Comparison of ENCODE assay signal across 16 cellular contexts in genomic region chr14:23025181-23025788, GRCh38. TPM values are rescaled to one million over a fixed set of nuclear protein-coding genes. Genes with fewer than 3 reads are reported as not detected.
A peak's percentile ranks its signal among the peaks of the same experiment; 100 is the strongest.
DNase-seq lines count a peak whose midpoint lies in the region; ATAC-seq and TF ChIP-seq lines count a peak whose summit lies in the region.
"Had no signal": no experiment of that assay in that cellular context is flagged by ENCODE, and none has a peak within 500 bp of the region (broad histone marks: within the 10 kb centered on the region; RNA-seq: fewer than 3 reads in every experiment).

No MANE protein-coding gene starts in this region.

- H3K4me3 Mint-ChIP-seq in activated T-helper 1 cell treated with anti-CD3 and anti-CD28 coated beads, Interleukin-12 subunit alpha, Interleukin-12 subunit beta, Interleukin-2, Interleukin-4 antibody, amounts not matched to agents 30 ng/mL and 10 ng/mL and 1 ng/mL, durations not matched to agents 14 hours and 24 hours and 36 hours = peak overlapping the region; percentile 38
- H3K4me3 Mint-ChIP-seq in naive thymus-derived CD8-positive, alpha-beta T cell = peak overlapping the region in 2 of 10 donors; percentile 2 to 39

- no peaks in the 10 kb centered on the region for H3K9me3 Mint-ChIP-seq in activated T-helper 1 cell treated with anti-CD3 and anti-CD28 coated beads, Interleukin-12 subunit alpha, Interleukin-12 subunit beta, Interleukin-2, Interleukin-4 antibody, amounts not matched to agents 30 ng/mL and 10 ng/mL and 1 ng/mL, durations not matched to agents 14 hours and 24 hours and 36 hours
- no peaks in the 10 kb centered on the region for H3K9me3 Mint-ChIP-seq in naive thymus-derived CD8-positive, alpha-beta T cell

- peak overlapping the region; percentile 1 for H3K9ac ChIP-seq in HUES6 (ENCODE audit: low read length)

- peak overlapping the region; percentile 77 for H3K27ac Mint-ChIP-seq in activated T-helper 1 cell treated with anti-CD3 and anti-CD28 coated beads, Interleukin-12 subunit alpha, Interleukin-12 subunit beta, Interleukin-2, Interleukin-4 antibody, amounts not matched to agents 30 ng/mL and 10 ng/mL and 1 ng/mL, durations not matched to agents 14 hours and 24 hours and 36 hours
- H3K27ac Mint-ChIP-seq in naive thymus-derived CD8-positive, alpha-beta T cell = peak overlapping the region in 7 of 10 donors; percentile 37 to 89 (median 63)

- no peak overlapping the region for H3K27ac ChIP-seq in HUES6 (ENCODE audit: low read depth, low read length)
- H3K27ac ChIP-seq in upper lobe of right lung = no peak overlapping the region
- H3K27ac ChIP-seq: stomach had no signal

- H3K9me3 ChIP-seq in HUES6 (ENCODE audit: control insufficient read depth, insufficient read depth, low read depth, low read length) (no peaks in the 10 kb centered on the region), upper lobe of right lung (no peaks in the 10 kb centered on the region)
- H3K9me3 ChIP-seq: stomach had no signal

- TF ChIP-seq CTCF in upper lobe of right lung (IDR thresholded peaks at IDR 0.05) = no peak

- H3K27me3 Mint-ChIP-seq in activated T-helper 1 cell treated with anti-CD3 and anti-CD28 coated beads, Interleukin-12 subunit alpha, Interleukin-12 subunit beta, Interleukin-2, Interleukin-4 antibody, amounts not matched to agents 30 ng/mL and 10 ng/mL and 1 ng/mL, durations not matched to agents 14 hours and 24 hours and 36 hours (ENCODE audit: insufficient read depth) = no peaks in the 10 kb centered on the region
- H3K27me3 Mint-ChIP-seq in naive thymus-derived CD8-positive, alpha-beta T cell = no peaks in the 10 kb centered on the region

- no peak for ATAC-seq in naive thymus-derived CD8-positive, alpha-beta T cell
- ATAC-seq in upper lobe of right lung (no peak), HG02759 (IDR thresholded peaks at IDR 0.05; ENCODE audit: unreplicated experiment) (no peak)

- POLR2A ChIA-PET in naive thymus-derived CD8-positive, alpha-beta T cell (lab: Charles Lee) = interaction anchor here (3.2 kb wide), 1 partner anchor 18 kb away, joined by 18 read pairs; no protein-coding TSS in a partner anchor

- peaks cover 51% of the 10 kb centered on the region for H3K36me3 ChIP-seq in HUES6 (ENCODE audit: control insufficient read depth, insufficient read depth, low read length)
- H3K36me3 ChIP-seq in upper lobe of right lung = peaks cover 40% of the 10 kb centered on the region

- intact Hi-C loops in activated T-helper 1 cell treated with anti-CD3 and anti-CD28 coated beads, Interleukin-12 subunit alpha, Interleukin-12 subunit beta, Interleukin-2, Interleukin-4 antibody, amounts not matched to agents 30 ng/mL and 10 ng/mL and 1 ng/mL, durations not matched to agents 14 hours and 24 hours and 36 hours (cut with micrococcal nuclease) = no loop called here
- intact Hi-C loops in upper lobe of right lung (cut with DNase I) = no loop called here

- H3K4me1 Mint-ChIP-seq in activated T-helper 1 cell treated with anti-CD3 and anti-CD28 coated beads, Interleukin-12 subunit alpha, Interleukin-12 subunit beta, Interleukin-2, Interleukin-4 antibody, amounts not matched to agents 30 ng/mL and 10 ng/mL and 1 ng/mL, durations not matched to agents 14 hours and 24 hours and 36 hours (ENCODE audit: low read depth) = peaks cover 62% of the 10 kb centered on the region
- H3K4me1 Mint-ChIP-seq in naive thymus-derived CD8-positive, alpha-beta T cell = peaks cover 40 to 70% (median 59%) of the 10 kb centered on the region in 4 donors

- DNase-seq in NCI-H524 (lab: John Stamatoyannopoulos, UW) (peak; percentile 79 to 97), NCI-H524 treated with DMSO at 0.1 percent for 48 hours (lab: John Stamatoyannopoulos, UW) (no peak), upper lobe of right lung (no peak), cortex of kidney (lab: John Stamatoyannopoulos, UW) (no peak)
- no peak for DNase-seq in activated T-helper 1 cell treated with anti-CD3 and anti-CD28 coated beads, Interleukin-12 subunit alpha, Interleukin-12 subunit beta, Interleukin-2, Interleukin-4 antibody, amounts not matched to agents 30 ng/mL and 10 ng/mL and 1 ng/mL, durations not matched to agents 14 hours and 24 hours and 36 hours (ENCODE audit: low spot score)
- no peak for DNase-seq in naive thymus-derived CD8-positive, alpha-beta T cell
- DNase-seq: 8988T; activated CD8-positive, alpha-beta memory T cell treated with anti-CD3 and anti-CD28 coated beads, Interleukin-2, amount 50 U/mL, for 48 hours; central memory CD4-positive, alpha-beta T cell; DMS79; NCI-H526; stomach had no signal

- H3K4me3 ChIP-seq in HUES6 (ENCODE audit: low read depth, low read length) (no peak overlapping the region; the same call in 1 of the 2 replicates), upper lobe of right lung (no peak overlapping the region)
- H3K4me3 ChIP-seq: stomach had no signal

- H3K4me1 ChIP-seq in HUES6 (ENCODE audit: control insufficient read depth, insufficient read depth, low read length) = peaks cover 29% of the 10 kb centered on the region; the same call in 1 of the 2 replicates
- peaks cover 7% of the 10 kb centered on the region for H3K4me1 ChIP-seq in upper lobe of right lung

- H3K36me3 Mint-ChIP-seq in activated T-helper 1 cell treated with anti-CD3 and anti-CD28 coated beads, Interleukin-12 subunit alpha, Interleukin-12 subunit beta, Interleukin-2, Interleukin-4 antibody, amounts not matched to agents 30 ng/mL and 10 ng/mL and 1 ng/mL, durations not matched to agents 14 hours and 24 hours and 36 hours (ENCODE audit: low read depth) = peaks cover 47% of the 10 kb centered on the region
- H3K36me3 Mint-ChIP-seq in naive thymus-derived CD8-positive, alpha-beta T cell = peaks cover 5 to 32% (median 10%) of the 10 kb centered on the region in 3 donors

- H3K27me3 ChIP-seq in HUES6 (ENCODE audit: control insufficient read depth, insufficient read depth, low read length) (no peaks in the 10 kb centered on the region), upper lobe of right lung (no peaks in the 10 kb centered on the region)
- H3K27me3 ChIP-seq: stomach had no signal

RNA-seq across cellular contexts. Expression of gene PSMB5, which starts 9.4 kb away (rescaled TPM):
- 144 and 148 TPM in 2 replicates for total RNA-seq in activated T-helper 1 cell treated with anti-CD3 and anti-CD28 coated beads, Interleukin-12 subunit alpha, Interleukin-12 subunit beta, Interleukin-2, Interleukin-4 antibody, amounts not matched to agents 30 ng/mL and 10 ng/mL and 1 ng/mL, durations not matched to agents 14 hours and 24 hours and 36 hours
- total RNA-seq in naive thymus-derived CD8-positive, alpha-beta T cell = 10 to 100 TPM; 30.2 to 35.8 TPM
- polyA plus RNA-seq in naive thymus-derived CD8-positive, alpha-beta T cell = 10 to 100 TPM; 33.2 to 49.7 (median 37.9) TPM
- total RNA-seq in upper lobe of right lung = 75.7 TPM

RNA-seq across cellular contexts. Expression of gene C14orf93, which starts 15.3 kb away (rescaled TPM):
- total RNA-seq in activated T-helper 1 cell treated with anti-CD3 and anti-CD28 coated beads, Interleukin-12 subunit alpha, Interleukin-12 subunit beta, Interleukin-2, Interleukin-4 antibody, amounts not matched to agents 30 ng/mL and 10 ng/mL and 1 ng/mL, durations not matched to agents 14 hours and 24 hours and 36 hours = 6.3 and 7.2 TPM in 2 replicates
- 10 to 100 TPM; 16.8 to 17.3 TPM for total RNA-seq in naive thymus-derived CD8-positive, alpha-beta T cell
- 10 to 100 TPM in 1 of 3 donors, 1 to 10 TPM in 2; 5.6 to 10.9 (median 7.5) TPM for polyA plus RNA-seq in naive thymus-derived CD8-positive, alpha-beta T cell
- 8.4 TPM for total RNA-seq in upper lobe of right lung

RNA-seq across cellular contexts. Expression of gene PSMB11, which starts 16.7 kb away (rescaled TPM):
- total RNA-seq in activated T-helper 1 cell treated with anti-CD3 and anti-CD28 coated beads, Interleukin-12 subunit alpha, Interleukin-12 subunit beta, Interleukin-2, Interleukin-4 antibody, amounts not matched to agents 30 ng/mL and 10 ng/mL and 1 ng/mL, durations not matched to agents 14 hours and 24 hours and 36 hours = not detected in 2 replicates
- under 1 TPM; 0.23 to 0.36 TPM for total RNA-seq in naive thymus-derived CD8-positive, alpha-beta T cell
- polyA plus RNA-seq in naive thymus-derived CD8-positive, alpha-beta T cell = under 1 TPM in 1 of 3 donors, not detected in 2; 0.12 TPM
- total RNA-seq in upper lobe of right lung = not detected
- total RNA-seq: SK-MEL-5, stomach had no signal
- polyA plus RNA-seq: fibroblast of lung, stomach had no signal

RNA-seq across cellular contexts. Expression of gene CDH24, which starts 32.0 kb away (rescaled TPM):
- total RNA-seq in activated T-helper 1 cell treated with anti-CD3 and anti-CD28 coated beads, Interleukin-12 subunit alpha, Interleukin-12 subunit beta, Interleukin-2, Interleukin-4 antibody, amounts not matched to agents 30 ng/mL and 10 ng/mL and 1 ng/mL, durations not matched to agents 14 hours and 24 hours and 36 hours = 1.0 and 1.2 TPM in 2 replicates
- total RNA-seq in naive thymus-derived CD8-positive, alpha-beta T cell = 1 to 10 TPM in 1 of 2 experiments, under 1 TPM in 1; 0.96 to 1.2 TPM
- under 1 TPM; 0.06 to 0.31 (median 0.09) TPM for polyA plus RNA-seq in naive thymus-derived CD8-positive, alpha-beta T cell
- 7.8 TPM for total RNA-seq in upper lobe of right lung

RNA-seq across cellular contexts. Expression of gene AJUBA, which starts 42.9 kb away (rescaled TPM):
- 1.8 and 2.7 TPM in 2 replicates for total RNA-seq in activated T-helper 1 cell treated with anti-CD3 and anti-CD28 coated beads, Interleukin-12 subunit alpha, Interleukin-12 subunit beta, Interleukin-2, Interleukin-4 antibody, amounts not matched to agents 30 ng/mL and 10 ng/mL and 1 ng/mL, durations not matched to agents 14 hours and 24 hours and 36 hours
- 1 to 10 TPM; 1.5 to 1.9 TPM for total RNA-seq in naive thymus-derived CD8-positive, alpha-beta T cell
- 1 to 10 TPM in 1 of 3 donors, under 1 TPM in 2; 0.05 to 1.2 (median 0.45) TPM for polyA plus RNA-seq in naive thymus-derived CD8-positive, alpha-beta T cell
- total RNA-seq in upper lobe of right lung = 37.8 TPM

Comparison
In these comparisons a context has a peak if more than half of its experiments do, and no peak if none do; other contexts are left out.
1. DNase-seq: peak in NCI-H524 (2 of 2); none in NCI-H524 treated with DMSO at 0.1 percent for 48 hours (single experiment), activated T-helper 1 cell treated with anti-CD3 and anti-CD28 coated beads, Interleukin-12 subunit alpha, Interleukin-12 subunit beta, Interleukin-2, Interleukin-4 antibody, amounts not matched to agents 30 ng/mL and 10 ng/mL and 1 ng/mL, durations not matched to agents 14 hours and 24 hours and 36 hours (single experiment), naive thymus-derived CD8-positive, alpha-beta T cell (0 of 10), upper lobe of right lung (single experiment) and cortex of kidney (single experiment).